8 cellular contexts compared by ENCODE assay signal in the genomic region with DNA sequence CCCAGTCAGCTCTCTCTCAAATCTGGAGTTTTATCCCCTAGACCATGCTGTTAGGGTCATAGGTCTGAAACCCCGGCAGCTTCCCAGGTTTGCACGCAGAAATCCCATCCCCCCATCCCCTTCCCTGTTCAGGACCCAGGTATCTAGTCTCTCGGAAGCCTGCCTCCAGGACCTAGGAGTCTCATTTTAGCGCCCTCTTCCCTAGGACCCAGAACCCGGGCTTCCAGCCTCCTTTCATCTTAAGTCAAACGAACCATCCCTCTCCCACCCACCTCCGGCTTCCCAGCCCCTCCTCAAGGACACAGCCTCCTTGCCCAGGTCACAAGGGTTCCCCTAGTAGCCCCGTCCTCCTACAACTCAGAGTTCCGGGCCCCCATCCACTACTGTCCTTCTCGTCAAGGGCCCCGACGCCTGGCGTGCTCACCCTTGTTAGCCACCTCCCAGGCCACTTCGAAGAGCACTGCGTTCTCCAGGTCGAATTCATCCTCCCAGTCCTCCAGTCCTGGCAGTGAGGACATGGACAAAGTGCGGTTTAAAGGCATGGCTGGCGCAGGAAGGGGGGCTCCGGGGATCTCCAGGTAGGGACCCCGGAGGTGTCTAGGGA. TPM values are rescaled to one million over a fixed set of nuclear protein-coding genes. Genes with fewer than 3 reads are reported as not detected.
DNase-seq lines count a peak whose midpoint lies in the region; ATAC-seq and TF ChIP-seq lines count a peak whose summit lies in the region.

No MANE protein-coding gene starts in this region.

- no peaks in the 10 kb centered on the region for H3K27me3 Mint-ChIP-seq in stimulated activated naive B cell treated with anti-CD40 and anti-IgM and Interleukin-4, amounts not matched to agents 10 μg/mL and 1 μg/mL and 100 μg/mL, for 72 hours

- H3K9ac ChIP-seq in iPS-15b (ENCODE audit: low read depth, low read length), result peak overlapping the region; percentile 92

- H3K36me3 Mint-ChIP-seq in stimulated activated naive B cell treated with anti-CD40 and anti-IgM and Interleukin-4, amounts not matched to agents 10 μg/mL and 1 μg/mL and 100 μg/mL, for 72 hours, result peaks cover 46 to 59% of the 10 kb centered on the region in 2 donors

- H3K4me3 Mint-ChIP-seq in stimulated activated naive B cell treated with anti-CD40 and anti-IgM and Interleukin-4, amounts not matched to agents 10 μg/mL and 1 μg/mL and 100 μg/mL, for 72 hours, result peak overlapping the region; percentile 90 to 92

- ATAC-seq in HG03432 (IDR thresholded peaks at IDR 0.05; ENCODE audit: unreplicated experiment) (peak; percentile 2), HG02884 (IDR thresholded peaks at IDR 0.05; ENCODE audit: unreplicated experiment) (no peak), HG02870 (IDR thresholded peaks at IDR 0.05; ENCODE audit: unreplicated experiment) (no peak)
- ATAC-seq in stimulated activated naive B cell treated with anti-CD40 and anti-IgM and Interleukin-4, amounts not matched to agents 10 μg/mL and 1 μg/mL and 100 μg/mL, for 72 hours (replicated peaks), result peak in 1 of 2 donors; percentile 10

- peak overlapping the region; percentile 93 for H3K27ac Mint-ChIP-seq in stimulated activated naive B cell treated with anti-CD40 and anti-IgM and Interleukin-4, amounts not matched to agents 10 μg/mL and 1 μg/mL and 100 μg/mL, for 72 hours

- H3K4me3 ChIP-seq in GM12864 (ENCODE audit: low read depth, low read length) (peak overlapping the region; percentile 98), adrenal gland (peak overlapping the region; percentile 1 to 91 (median 50)), iPS-15b (ENCODE audit: low read depth, low read length) (peak overlapping the region; percentile 94)

- TF ChIP-seq CTCF in GM12864 (IDR thresholded peaks at IDR 0.05; ENCODE audit: low read depth, low read length, missing control alignments) (no peak), adrenal gland (IDR thresholded peaks at IDR 0.05) (no peak)

- H3K36me3 ChIP-seq in adrenal gland (replicated peaks in 1 of 2) (peaks cover 0 to 20% of the 10 kb centered on the region in 2 donors), iPS-15b (ENCODE audit: control insufficient read depth, insufficient read depth, low read length) (peaks cover 23% of the 10 kb centered on the region)

- peak overlapping the region; percentile 70 to 96 (median 88) for H3K27ac ChIP-seq in adrenal gland

- no peak for DNase-seq in GM12864 (ENCODE audit: low read depth)
- peak in 4 of 7 donors; percentile 33 to 68 (median 52) for DNase-seq in adrenal gland
- DNase-seq in stimulated activated naive B cell treated with anti-CD40 and anti-IgM and Interleukin-4, amounts not matched to agents 10 μg/mL and 1 μg/mL and 100 μg/mL, for 72 hours, result no peak
- DNase-seq in dedifferentiated amniotic fluid mesenchymal stem cell (ENCODE audit: extremely low spot score), result no peak

- no peaks in the 10 kb centered on the region for H3K27me3 ChIP-seq in adrenal gland
- H3K27me3 ChIP-seq in iPS-15b (ENCODE audit: control insufficient read depth, insufficient read depth, low read length), result no peaks in the 10 kb centered on the region

- WGBS in adrenal gland, 4 donors, result 0 to 2% (median 1%) methylated on average over 16 to 20 of the region's 20 CpGs

- no peak for TF ChIP-seq POLR2A in adrenal gland (IDR thresholded peaks at IDR 0.05)

- H3K9me3 Mint-ChIP-seq in stimulated activated naive B cell treated with anti-CD40 and anti-IgM and Interleukin-4, amounts not matched to agents 10 μg/mL and 1 μg/mL and 100 μg/mL, for 72 hours, result no peaks in the 10 kb centered on the region

- no peaks in the 10 kb centered on the region for H3K9me3 ChIP-seq in adrenal gland (replicated peaks in 1 of 3)
- no peaks in the 10 kb centered on the region for H3K9me3 ChIP-seq in iPS-15b (ENCODE audit: control insufficient read depth, insufficient read depth, low read length)

- intact Hi-C loops in adrenal gland (cut with DNase I), result no loop called here

- H3K4me1 Mint-ChIP-seq in stimulated activated naive B cell treated with anti-CD40 and anti-IgM and Interleukin-4, amounts not matched to agents 10 μg/mL and 1 μg/mL and 100 μg/mL, for 72 hours, result peaks cover 35 to 70% of the 10 kb centered on the region in 2 donors

- peaks cover 18 to 27% of the 10 kb centered on the region in 2 donors for H3K4me1 ChIP-seq in adrenal gland (replicated peaks in 1 of 2)
- peaks cover 2% of the 10 kb centered on the region for H3K4me1 ChIP-seq in iPS-15b (ENCODE audit: control insufficient read depth, insufficient read depth, low read length)

RNA-seq across cellular contexts. Expression of gene GYS1, which starts 0.4 kb away (rescaled TPM):
- 10 to 100 TPM; 23.7 to 63.9 (median 39.5) TPM for total RNA-seq in adrenal gland
- polyA plus RNA-seq in adrenal gland, result 10 to 100 TPM; 35.2 to 45.9 (median 37.7) TPM

RNA-seq across cellular contexts. Expression of gene RUVBL2, which starts 1.0 kb away (rescaled TPM):
- 100 to 1,000 TPM in 1 of 8 donors, 10 to 100 TPM in 7; 45.4 to 143 (median 75.6) TPM for total RNA-seq in adrenal gland
- polyA plus RNA-seq in adrenal gland, result 10 to 100 TPM; 41.3 to 93.3 (median 70.7) TPM

RNA-seq across cellular contexts. Expression of gene LHB, which starts 24.2 kb away (rescaled TPM):
- total RNA-seq in adrenal gland, result 1 to 10 TPM in 2 of 8 donors, under 1 TPM in 1, not detected in 5; 0.74 to 6.5 (median 1.0) TPM
- polyA plus RNA-seq in adrenal gland, result 1 to 10 TPM in 2 of 3 donors, under 1 TPM in 1; 0.38 to 8.8 (median 6.0) TPM

RNA-seq across cellular contexts. Expression of gene FTL, which starts 27.6 kb away (rescaled TPM):
- total RNA-seq in adrenal gland, result over 10,000 TPM in 1 of 8 donors, 1,000 to 10,000 TPM in 7; 3,284 to 11,726 (median 4,214) TPM
- 1,000 to 10,000 TPM; 2,288 to 7,123 (median 4,274) TPM for polyA plus RNA-seq in adrenal gland

RNA-seq across cellular contexts. Expression of gene CGB3, which starts 31.5 kb away (rescaled TPM):
- not detected for total RNA-seq in adrenal gland
- not detected for polyA plus RNA-seq in adrenal gland

Comparison
In these comparisons a context has a peak if more than half of its experiments do, and no peak if none do; other contexts are left out.
1. DNase-seq: peak in adrenal gland (4 of 7); none in GM12864 (single experiment), stimulated activated naive B cell treated with anti-CD40 and anti-IgM and Interleukin-4, amounts not matched to agents 10 μg/mL and 1 μg/mL and 100 μg/mL, for 72 hours (single experiment) and dedifferentiated amniotic fluid mesenchymal stem cell (single experiment).
2. Peak in every context shown above with its lines, with median percentiles within 50 percentile points of each other: H3K4me3 ChIP-seq.